ENCODE assay signal across 8 cellular contexts in the genomic region with DNA sequence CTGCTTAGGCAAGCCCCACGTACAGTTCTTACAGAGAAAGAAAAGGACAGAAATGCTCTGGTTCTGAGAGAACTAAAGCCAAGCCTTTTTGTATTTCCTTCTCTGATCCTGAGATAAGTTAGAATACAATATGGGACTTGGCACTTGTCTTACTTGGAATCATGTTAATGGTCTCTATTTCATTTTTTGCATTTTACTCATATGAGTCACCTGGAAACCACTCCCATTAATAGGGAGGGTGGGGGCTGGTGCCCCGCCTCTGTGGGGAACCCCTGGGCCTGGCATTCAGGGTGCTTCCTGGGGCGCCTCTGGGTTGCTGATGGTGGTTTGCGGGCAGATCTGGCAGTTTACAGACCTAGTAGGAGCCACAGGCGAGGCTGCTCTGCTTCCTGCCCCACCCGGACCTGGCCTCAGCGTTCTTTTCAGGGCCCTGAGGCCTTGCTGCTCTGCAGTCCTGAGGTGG. TPM values are rescaled to one million over a fixed set of nuclear protein-coding genes. Genes with fewer than 3 reads are reported as not detected.
DNase-seq lines count a peak whose midpoint lies in the region; ATAC-seq and TF ChIP-seq lines count a peak whose summit lies in the region.

No MANE protein-coding gene starts in this region.

- H3K36me3 Mint-ChIP-seq in progenitor cell of endocrine pancreas (ENCODE audit: insufficient read depth) = peaks cover 14% of the 10 kb centered on the region

- peaks cover 2% of the 10 kb centered on the region for H3K9me3 Mint-ChIP-seq in progenitor cell of endocrine pancreas (ENCODE audit: low read depth)

- peak; percentile 56 for DNase-seq in HS-5 (ENCODE audit: low read depth)
- peak; percentile 88 to 90 for DNase-seq in activated CD4-positive, alpha-beta T cell treated with anti-CD3 and anti-CD28 coated beads for 4 hours
- peak; percentile 31 to 67 for DNase-seq in dermis microvascular lymphatic vessel endothelial cell (ENCODE audit: low read depth in 2 of 2)
- peak; percentile 66 to 75 for DNase-seq in stimulated activated CD4-positive, alpha-beta T cell treated with anti-CD3 and anti-CD28 coated beads, Interleukin-12 subunit alpha, Interleukin-12 subunit beta, amount 100 ng/mL, for 24 hours (ENCODE audit: low read depth in 2 of 2)
- DNase-seq in cortex of kidney (lab: John Stamatoyannopoulos, UW) = no peak
- no peak for DNase-seq in progenitor cell of endocrine pancreas (ENCODE audit: low spot score, unreplicated experiment)

- TF ChIP-seq CTCF in progenitor cell of endocrine pancreas (IDR thresholded peaks at IDR 0.05; ENCODE audit: unreplicated experiment) = no peak

- no peaks in the 10 kb centered on the region for H3K27me3 Mint-ChIP-seq in progenitor cell of endocrine pancreas

- H3K4me3 Mint-ChIP-seq in progenitor cell of endocrine pancreas (ENCODE audit: low read depth) = no peak overlapping the region

- H3K27ac Mint-ChIP-seq in progenitor cell of endocrine pancreas = no peak overlapping the region

- H3K4me1 Mint-ChIP-seq in progenitor cell of endocrine pancreas (ENCODE audit: low read depth) = peaks cover 7% of the 10 kb centered on the region

- peak; percentile 72 for ATAC-seq in GM18873 (IDR thresholded peaks at IDR 0.05; ENCODE audit: low FRiP score, unreplicated experiment)
- no peak for ATAC-seq in HG03095 (IDR thresholded peaks at IDR 0.05; ENCODE audit: unreplicated experiment)

RNA-seq across cellular contexts. Expression of a gene that starts 26.7 kb away (rescaled TPM):
- total RNA-seq in dermis microvascular lymphatic vessel endothelial cell (1.3 and 5.9 TPM in 2 replicates), progenitor cell of endocrine pancreas (22.5 and 27.2 TPM in 2 replicates)

RNA-seq across cellular contexts. Expression of a gene that starts 32.9 kb away (rescaled TPM):
- total RNA-seq in dermis microvascular lymphatic vessel endothelial cell = not detected in 2 replicates
- not detected in 2 replicates for total RNA-seq in progenitor cell of endocrine pancreas

Comparison
In these comparisons a context has a peak if more than half of its experiments do, and no peak if none do; other contexts are left out.
1. DNase-seq: peak in HS-5 (single experiment), activated CD4-positive, alpha-beta T cell treated with anti-CD3 and anti-CD28 coated beads for 4 hours (2 of 2), dermis microvascular lymphatic vessel endothelial cell (2 of 2) and stimulated activated CD4-positive, alpha-beta T cell treated with anti-CD3 and anti-CD28 coated beads, Interleukin-12 subunit alpha, Interleukin-12 subunit beta, amount 100 ng/mL, for 24 hours (2 of 2); none in cortex of kidney (single experiment) and progenitor cell of endocrine pancreas (single experiment).